Comparison of ENCODE assay signal across 9 cellular contexts in genomic region chrX:115894087-115894486, GRCh38.
DNase-seq lines count a peak whose midpoint lies in the region; ATAC-seq, FAIRE-seq and TF ChIP-seq lines count a peak whose summit lies in the region.
"Had no signal": no experiment of that assay in that cellular context is flagged by ENCODE, and none has a peak within 500 bp of the region (broad histone marks: within the 10 kb centered on the region; RNA-seq: fewer than 3 reads in every experiment).

No MANE protein-coding gene starts in this region.

- TF ChIP-seq CTCF in fibroblast of villous mesenchyme (IDR thresholded peaks at IDR 0.05; ENCODE audit: insufficient read depth, low read depth, low read length) = peak; percentile 19

- DNase-seq in C1 segment of cervical spinal cord (lab: John Stamatoyannopoulos, UW) (peak in 10 of 14 donors; percentile 0 to 57 (median 40)), NCI-H446 (lab: John Stamatoyannopoulos, UW) (peak; percentile 35 to 54), fibroblast of villous mesenchyme (ENCODE audit: low read depth) (peak; percentile 22), NK-92 (lab: John Stamatoyannopoulos, UW; ENCODE audit: unreplicated experiment) (no peak), RCC 7860 (ENCODE audit: low spot score) (no peak), AG20443 (ENCODE audit: low spot score) (no peak)
- DNase-seq: naive B cell had no signal

- ATAC-seq in GM21381 (IDR thresholded peaks at IDR 0.05; ENCODE audit: unreplicated experiment) (peak; percentile 25), HG03457 (IDR thresholded peaks at IDR 0.05; ENCODE audit: unreplicated experiment) (no peak)

- FAIRE-seq in RCC 7860 (lab: Jason Lieb, UNC) = no peak

- no peak overlapping the region for H3K4me3 ChIP-seq in fibroblast of villous mesenchyme (ENCODE audit: low read depth, low read length)

Comparison
In these comparisons a context has a peak if more than half of its experiments do, and no peak if none do; other contexts are left out.
1. DNase-seq: peak in C1 segment of cervical spinal cord (10 of 14), NCI-H446 (2 of 2) and fibroblast of villous mesenchyme (single experiment); none in NK-92 (single experiment), RCC 7860 (single experiment) and AG20443 (single experiment).